ENCODE assay signal across 2 cellular contexts in genomic region chr6:132381381-132381780, GRCh38.
TF ChIP-seq lines count a peak whose summit lies in the region.

No MANE protein-coding gene starts in this region.

TF ChIP-seq in HepG2, 621 proteins besides CTCF, POLR2A, EP300 and RAD21:
- peak; percentile 83 for TF ChIP-seq MAFF (IDR thresholded peaks at IDR 0.05; ENCODE audit: low read depth, low read length)
- TF ChIP-seq RNF219 (CRISPR knock-in tag; IDR thresholded peaks at IDR 0.05), result no peak
- TF ChIP-seq MAFK (conservative IDR thresholded peaks at IDR 0.05 in 1 of 2, IDR thresholded peaks at IDR 0.05 in 1 of 2; ENCODE audit: low read length in 2 of 2), result peak; percentile 77 to 88

TF ChIP-seq in K562, 482 proteins besides CTCF, POLR2A, EP300 and RAD21:
- peak; percentile 58; the same call in 1 of the 2 replicates for TF ChIP-seq MAFG (tag; conservative IDR thresholded peaks at IDR 0.05)
- no peak for TF ChIP-seq MTA3 (IDR thresholded peaks at IDR 0.05; ENCODE audit: borderline replicate concordance)
- TF ChIP-seq YBX1 (IDR thresholded peaks at IDR 0.05), result no peak
- no peak for TF ChIP-seq POLR2AphosphoS2 (IDR thresholded peaks at IDR 0.05; ENCODE audit: low read length)
- peak; percentile 78 for TF ChIP-seq ZNF316 (IDR thresholded peaks at IDR 0.05)
- TF ChIP-seq ZNF224 (CRISPR knock-in tag; IDR thresholded peaks at IDR 0.05), result no peak
- peak; percentile 62; the same call in 1 of the 2 replicates for TF ChIP-seq C11orf30 (IDR thresholded peaks at IDR 0.05; ENCODE audit: low read depth)
- no peak for TF ChIP-seq THAP7 (CRISPR knock-in tag; IDR thresholded peaks at IDR 0.05)
- no peak for TF ChIP-seq ZBED1 (IDR thresholded peaks at IDR 0.05)
- TF ChIP-seq ZNF75A (CRISPR knock-in tag; IDR thresholded peaks at IDR 0.05), result no peak
- no peak for TF ChIP-seq MBD2 (IDR thresholded peaks at IDR 0.05; ENCODE audit: borderline replicate concordance, low read depth)
- TF ChIP-seq MCM5 (IDR thresholded peaks at IDR 0.05; ENCODE audit: low read depth), result no peak
- TF ChIP-seq SRSF1 (IDR thresholded peaks at IDR 0.05; ENCODE audit: low read depth, low read length), result no peak
- TF ChIP-seq KLF10 (CRISPR knock-in tag; IDR thresholded peaks at IDR 0.05), result no peak
- TF ChIP-seq FOXK1 (CRISPR knock-in tag; IDR thresholded peaks at IDR 0.05; ENCODE audit: borderline replicate concordance), result no peak
